Comparison of ENCODE assay signal across 34 cellular contexts in genomic region chr11:4127357-4127756, GRCh38. TPM values are rescaled to one million over a fixed set of nuclear protein-coding genes. Genes with fewer than 3 reads are reported as not detected.
DNase-seq lines count a peak whose midpoint lies in the region; ATAC-seq and TF ChIP-seq lines count a peak whose summit lies in the region.
"Had no signal": no experiment of that assay in that cellular context is flagged by ENCODE, and none has a peak within 500 bp of the region (broad histone marks: within the 10 kb centered on the region; RNA-seq: fewer than 3 reads in every experiment).

No MANE protein-coding gene starts in this region.

- H3K27me3 ChIP-seq in left lung (no peaks in the 10 kb centered on the region), upper lobe of right lung (no peaks in the 10 kb centered on the region), uterus (no peaks in the 10 kb centered on the region)
- H3K27me3 ChIP-seq: BE2C; BLaER1; BLaER1 treated with 17β-estradiol and CSF1 and Interleukin-3, amounts not matched to agents 10 nM and 100 nM had no signal

- H3K4me3 ChIP-seq in left lung (no peak overlapping the region), upper lobe of right lung (no peak overlapping the region), uterus (no peak overlapping the region)
- H3K4me3 ChIP-seq: A549; BLaER1; BLaER1 treated with 17β-estradiol and CSF1 and Interleukin-3, amounts not matched to agents 10 nM and 100 nM had no signal

- H3K4me1 ChIP-seq in left lung (no peaks in the 10 kb centered on the region), upper lobe of right lung (no peaks in the 10 kb centered on the region), uterus (no peaks in the 10 kb centered on the region)
- H3K4me1 ChIP-seq: A549; BE2C; BLaER1; BLaER1 treated with 17β-estradiol and CSF1 and Interleukin-3, amounts not matched to agents 10 nM and 100 nM; Caco-2 had no signal

- peak; percentile 6 for DNase-seq in EH (ENCODE audit: low read depth)
- no peak for DNase-seq in T-helper 17 cell
- no peak for DNase-seq in left lung
- no peak for DNase-seq in upper lobe of right lung
- DNase-seq in uterus: no peak
- no peak for DNase-seq in DMS 273 treated with DMSO at 0.1 percent for 48 hours (lab: John Stamatoyannopoulos, UW)
- no peak for DNase-seq in stimulated activated CD4-positive, alpha-beta T cell treated with anti-CD3 and anti-CD28 coated beads, Interleukin-4, amount 100 ng/mL, for 4 hours
- DNase-seq in stimulated activated CD4-positive, alpha-beta T cell treated with anti-CD3 and anti-CD28 coated beads, Interleukin-2, amount 100 ng/mL, for 48 hours: no peak
- DNase-seq: 8988T; ACHN; AML-193; BE2C; C1 segment of cervical spinal cord; Caco-2; Calu3; CD4-positive, alpha-beta memory T cell; CD4-positive, alpha-beta T cell; CD4-positive, CD25-positive, alpha-beta regulatory T cell; CD8-positive, alpha-beta memory T cell; CD8-positive, alpha-beta T cell; COR-L47; DMS153; DMS53; DMS79; DMS79 treated with DMSO at 0.1 percent for 48 hours; DND-41; EL had no signal

- no peaks in the 10 kb centered on the region for H3K27me3 Mint-ChIP-seq in T-helper 17 cell
- H3K27me3 Mint-ChIP-seq: B cell; CD4-positive, alpha-beta memory T cell; CD4-positive, alpha-beta T cell; CD4-positive, CD25-positive, alpha-beta regulatory T cell; CD8-positive, alpha-beta memory T cell had no signal

- no peak for TF ChIP-seq CTCF in left lung (IDR thresholded peaks at IDR 0.05)
- no peak for TF ChIP-seq CTCF in upper lobe of right lung (IDR thresholded peaks at IDR 0.05)
- TF ChIP-seq CTCF in uterus (IDR thresholded peaks at IDR 0.05): no peak

- H3K36me3 ChIP-seq in left lung (peaks cover 0 to 93% of the 10 kb centered on the region in 2 donors), upper lobe of right lung (peaks cover 75% of the 10 kb centered on the region), uterus (no peaks in the 10 kb centered on the region)

- H3K9me3 ChIP-seq in T-helper 17 cell (ENCODE audit: control insufficient read depth, low read length, poor library complexity, severe bottlenecking) (no peaks in the 10 kb centered on the region), left lung (no peaks in the 10 kb centered on the region), upper lobe of right lung (no peaks in the 10 kb centered on the region), uterus (no peaks in the 10 kb centered on the region)
- H3K9me3 ChIP-seq: A549; BE2C; BLaER1; BLaER1 treated with 17β-estradiol and CSF1 and Interleukin-3, amounts not matched to agents 10 nM and 100 nM; Caco-2 had no signal

- no peak overlapping the region for H3K27ac ChIP-seq in left lung
- no peak overlapping the region for H3K27ac ChIP-seq in upper lobe of right lung
- no peak overlapping the region for H3K27ac ChIP-seq in uterus
- H3K27ac ChIP-seq: 22Rv1; A549; BLaER1; BLaER1 treated with 17β-estradiol and CSF1 and Interleukin-3, amounts not matched to agents 10 nM and 100 nM; C4-2B had no signal

- intact Hi-C loops in left lung (cut with DNase I) (no loop called here), upper lobe of right lung (cut with DNase I) (no loop called here), uterus (cut with DNase I; ENCODE audit: low total_unique reads) (no loop called here)

- TF ChIP-seq POLR2A in uterus (IDR thresholded peaks at IDR 0.05): no peak

- peaks cover 5% of the 10 kb centered on the region for H3K4me1 Mint-ChIP-seq in T-helper 17 cell
- H3K4me1 Mint-ChIP-seq: B cell, CD14-positive monocyte had no signal

- peaks cover 20% of the 10 kb centered on the region for H3K36me3 Mint-ChIP-seq in T-helper 17 cell (ENCODE audit: low read depth)

- no peak overlapping the region for H3K4me3 Mint-ChIP-seq in T-helper 17 cell
- H3K4me3 Mint-ChIP-seq: B cell; CD14-positive monocyte; CD4-positive, alpha-beta memory T cell; CD4-positive, alpha-beta T cell; CD4-positive, CD25-positive, alpha-beta regulatory T cell; CD8-positive, alpha-beta memory T cell; CD8-positive, alpha-beta T cell had no signal

- ATAC-seq in T-helper 17 cell (no peak), left lung (peak; percentile 71), upper lobe of right lung (peak; percentile 52)
- ATAC-seq: A549; CD8-positive, alpha-beta T cell had no signal

- H3K27ac Mint-ChIP-seq in T-helper 17 cell: peak overlapping the region; percentile 16
- H3K27ac Mint-ChIP-seq: B cell; CD4-positive, alpha-beta T cell; CD8-positive, alpha-beta memory T cell; CD8-positive, alpha-beta T cell had no signal

RNA-seq across cellular contexts. Expression of gene RRM1, which starts 32.8 kb away (rescaled TPM):
- total RNA-seq in T-helper 17 cell: 10 to 100 TPM; 54.9 to 66.5 TPM
- total RNA-seq in left lung: 10 to 100 TPM; 46.0 to 51.8 TPM
- total RNA-seq in upper lobe of right lung: 28.0 TPM
- total RNA-seq in uterus: 100 to 1,000 TPM in 1 of 4 donors, 10 to 100 TPM in 3; 32.5 to 234 (median 59.5) TPM
